8 cellular contexts compared by ENCODE assay signal in genomic region chr12:48817957-48818830, GRCh38. TPM values are rescaled to one million over a fixed set of nuclear protein-coding genes. Genes with fewer than 3 reads are reported as not detected.
DNase-seq lines count a peak whose midpoint lies in the region; ATAC-seq and TF ChIP-seq lines count a peak whose summit lies in the region.

CACNB3 (plus strand) TSS chr12:48818496; CDS start chr12:48818930, 434 bp downstream.

- H3K4me1 ChIP-seq in RWPE2 (ENCODE audit: insufficient read depth, poor library complexity, severe bottlenecking): no peaks in the 10 kb centered on the region
- H3K4me1 ChIP-seq in ovary (ENCODE audit: insufficient read depth): peaks cover 12% of the 10 kb centered on the region
- H3K4me1 ChIP-seq in thymus (ENCODE audit: control insufficient read depth, insufficient read depth, low read length): peaks cover 13% of the 10 kb centered on the region

- H3K27ac Mint-ChIP-seq in glutamatergic neuron (ENCODE audit: unreplicated experiment): peak within 1 kb of the TSS; percentile 94

- peaks cover 4% of the 10 kb centered on the region for H3K36me3 Mint-ChIP-seq in glutamatergic neuron (ENCODE audit: unreplicated experiment)

- H3K27me3 ChIP-seq in RWPE2 (ENCODE audit: insufficient read depth, poor library complexity, severe bottlenecking) (no peaks in the 10 kb centered on the region), ovary (no peaks in the 10 kb centered on the region), thymus (ENCODE audit: control insufficient read depth, insufficient read depth) (no peaks in the 10 kb centered on the region)

- H3K27ac ChIP-seq in RWPE2 (ENCODE audit: poor library complexity, severe bottlenecking) (no peak within 1 kb of the TSS), ovary (peak within 1 kb of the TSS; percentile 18 to 95), thymus (ENCODE audit: low read depth) (peak within 1 kb of the TSS; percentile 20)

- peaks cover 11% of the 10 kb centered on the region for H3K9me3 Mint-ChIP-seq in glutamatergic neuron (ENCODE audit: unreplicated experiment)

- ATAC-seq in RWPE2 (ENCODE audit: low read depth): peak; percentile 44

- H3K9me3 ChIP-seq in RWPE2 (ENCODE audit: severe bottlenecking) (no peaks in the 10 kb centered on the region), ovary (no peaks in the 10 kb centered on the region), thymus (ENCODE audit: control insufficient read depth) (no peaks in the 10 kb centered on the region)

- H3K4me1 Mint-ChIP-seq in glutamatergic neuron (ENCODE audit: low read depth, unreplicated experiment): peaks cover 26% of the 10 kb centered on the region

- no peak for TF ChIP-seq EP300 in ovary (IDR thresholded peaks at IDR 0.05)

- TF ChIP-seq CTCF in RWPE2 (IDR thresholded peaks at IDR 0.05; ENCODE audit: poor library complexity, severe bottlenecking): no peak
- no peak for TF ChIP-seq CTCF in glutamatergic neuron (IDR thresholded peaks at IDR 0.05; ENCODE audit: partially characterized antibody, unreplicated experiment)
- TF ChIP-seq CTCF in ovary (IDR thresholded peaks at IDR 0.05): no peak

- H3K36me3 ChIP-seq in RWPE2 (ENCODE audit: low read depth) (no peaks in the 10 kb centered on the region), ovary (no peaks in the 10 kb centered on the region), thymus (ENCODE audit: control insufficient read depth, insufficient read depth) (no peaks in the 10 kb centered on the region)

- TF ChIP-seq POLR2A in ovary (IDR thresholded peaks at IDR 0.05): peak; percentile 23

- H3K4me3 Mint-ChIP-seq in glutamatergic neuron (ENCODE audit: unreplicated experiment): peak within 1 kb of the TSS; percentile 95

- peaks cover 20% of the 10 kb centered on the region for H3K27me3 Mint-ChIP-seq in glutamatergic neuron (ENCODE audit: unreplicated experiment)

- WGBS in ovary, 3 donors: 1 to 2% (median 1%) methylated on average over 59 to 78 of the region's 78 CpGs
- under 1% methylated on average over 78 of the region's 78 CpGs for WGBS in thymus

- H3K4me3 ChIP-seq in RWPE2 (ENCODE audit: severe bottlenecking) (peak within 1 kb of the TSS; percentile 58), ovary (peak within 1 kb of the TSS; percentile 75), thymus (ENCODE audit: low read length) (peak within 1 kb of the TSS; percentile 68)

- DNase-seq in ELR (ENCODE audit: low read depth): peak; percentile 64
- DNase-seq in HuH-7 (ENCODE audit: low spot score): peak; percentile 80
- no peak for DNase-seq in RWPE2 (ENCODE audit: low spot score)
- peak; percentile 84 for DNase-seq in activated naive CD4-positive, alpha-beta T cell treated with Interleukin-2 at 50 U/mL for 16 hours
- DNase-seq in glutamatergic neuron: peak; percentile 95
- peak; percentile 81 to 87 (median 85) for DNase-seq in ovary
- no peak for DNase-seq in dedifferentiated amniotic fluid mesenchymal stem cell (ENCODE audit: extremely low spot score)

- intact Hi-C loops in ovary (cut with DNase I): no loop called here

RNA-seq across cellular contexts. Expression of gene CACNB3, which starts in this region (rescaled TPM):
- total RNA-seq in glutamatergic neuron (ENCODE audit: unreplicated experiment) (155 TPM), ovary (100 to 1,000 TPM in 3 of 7 donors, 10 to 100 TPM in 4; 24.1 to 162 (median 92.3) TPM)
- polyA plus RNA-seq in ovary (10 to 100 TPM; 29.5 to 50.5 TPM), thymus (10.4 TPM)

Comparison
In these comparisons a context has a peak if more than half of its experiments do, and no peak if none do; other contexts are left out.
1. DNase-seq: peak in ELR (single experiment), HuH-7 (single experiment), activated naive CD4-positive, alpha-beta T cell treated with Interleukin-2 at 50 U/mL for 16 hours (single experiment), glutamatergic neuron (single experiment) and ovary (5 of 5); none in RWPE2 (single experiment) and dedifferentiated amniotic fluid mesenchymal stem cell (single experiment).
2. Peak in every context shown above with its lines, with median percentiles within 50 percentile points of each other: H3K4me3 ChIP-seq.